In genomic region chr11:58768137-58768536, GRCh38 we compare ENCODE assay signal across 24 cellular contexts. TPM values are rescaled to one million over a fixed set of nuclear protein-coding genes. Genes with fewer than 3 reads are reported as not detected.
A peak's percentile ranks its signal among the peaks of the same experiment; 100 is the strongest.
DNase-seq lines count a peak whose midpoint lies in the region; ATAC-seq and TF ChIP-seq lines count a peak whose summit lies in the region.
"Had no signal": no experiment of that assay in that cellular context is flagged by ENCODE, and none has a peak within 500 bp of the region (broad histone marks: within the 10 kb centered on the region; RNA-seq: fewer than 3 reads in every experiment).

No MANE protein-coding gene starts in this region.

- no peaks in the 10 kb centered on the region for H3K9me3 ChIP-seq in right lobe of liver
- H3K9me3 ChIP-seq: A549; BLaER1 treated with 17β-estradiol and CSF1 and Interleukin-3, amounts not matched to agents 10 nM and 100 nM had no signal

- H3K4me2 ChIP-seq in KMS-11 = peak overlapping the region; percentile 11; the same call in 1 of the 2 replicates
- H3K4me2 ChIP-seq: A549; BLaER1 treated with 17β-estradiol and CSF1 and Interleukin-3, amounts not matched to agents 10 nM and 100 nM had no signal

- H4K20me1 ChIP-seq in KMS-11 (ENCODE audit: insufficient read depth) = no peaks in the 10 kb centered on the region
- H4K20me1 ChIP-seq: BLaER1 treated with 17β-estradiol and CSF1 and Interleukin-3, amounts not matched to agents 10 nM and 100 nM had no signal

- no peak for TF ChIP-seq POLR2A in right lobe of liver (IDR thresholded peaks at IDR 0.05)

- 19% methylated on average over 2 of the region's 2 CpGs for WGBS in right lobe of liver (ENCODE audit: insufficient coverage, low coverage, low lambda C conversion rate, missing lambda C conversion rate)

- TF ChIP-seq CTCF in KMS-11 (conservative IDR thresholded peaks at IDR 0.05; ENCODE audit: low read depth, low read length) (no peak), right lobe of liver (IDR thresholded peaks at IDR 0.05) (no peak)

- no peak for DNase-seq in left lobe of liver (ENCODE audit: low spot score)
- DNase-seq in right lobe of liver = peak in 1 of 3 donors; percentile 50
- DNase-seq in DMS53 (lab: John Stamatoyannopoulos, UW) = no peak
- DNase-seq in amniotic stem cell (lab: John Stamatoyannopoulos, UW) = no peak
- DNase-seq: AML-193; Caco-2; Calu3; CD4-positive, alpha-beta T cell; CD8-positive, alpha-beta T cell; DMS79; DND-41; EL; GDM1 had no signal

- no peak overlapping the region for H3K27ac ChIP-seq in KMS-11
- no peak overlapping the region for H3K27ac ChIP-seq in right lobe of liver
- H3K27ac ChIP-seq: 22Rv1; A549; BLaER1 treated with 17β-estradiol and CSF1 and Interleukin-3, amounts not matched to agents 10 nM and 100 nM; C4-2B had no signal

- H3K4me3 ChIP-seq in KMS-11 (IDR thresholded peaks at IDR 0.05; ENCODE audit: insufficient read depth, low read depth, low read length) (no peak overlapping the region), right lobe of liver (no peak overlapping the region)
- H3K4me3 ChIP-seq: A549; BLaER1 treated with 17β-estradiol and CSF1 and Interleukin-3, amounts not matched to agents 10 nM and 100 nM; GM12878 had no signal

- H3K27me3 ChIP-seq in KMS-11 (ENCODE audit: insufficient read depth, low read depth) (no peaks in the 10 kb centered on the region), right lobe of liver (no peaks in the 10 kb centered on the region)
- H3K27me3 ChIP-seq: BLaER1 treated with 17β-estradiol and CSF1 and Interleukin-3, amounts not matched to agents 10 nM and 100 nM had no signal

- ATAC-seq in left lobe of liver (peak; percentile 67), right lobe of liver (peak in 3 of 4 donors; percentile 50 to 57 (median 56)), HG02973 (IDR thresholded peaks at IDR 0.05; ENCODE audit: unreplicated experiment) (no peak)
- ATAC-seq: A549; CD8-positive, alpha-beta T cell; GM12878 had no signal

- H2AFZ ChIP-seq in KMS-11 (ENCODE audit: low read depth) = peak overlapping the region; percentile 4; the same call in 1 of the 2 replicates

- intact Hi-C loops in right lobe of liver (cut with DNase I) = no loop called here

- no peaks in the 10 kb centered on the region for H3K79me2 ChIP-seq in KMS-11 (ENCODE audit: insufficient read depth, low read depth)

- no peak overlapping the region for H3K9ac ChIP-seq in KMS-11
- H3K9ac ChIP-seq: BLaER1 treated with 17β-estradiol and CSF1 and Interleukin-3, amounts not matched to agents 10 nM and 100 nM had no signal

- peaks cover 38% of the 10 kb centered on the region for H3K4me1 ChIP-seq in KMS-11 (ENCODE audit: low read depth, poor library complexity, severe bottlenecking)
- H3K4me1 ChIP-seq in right lobe of liver = peaks cover 0 to 50% (median 4%) of the 10 kb centered on the region in 4 donors
- H3K4me1 ChIP-seq: A549; BLaER1 treated with 17β-estradiol and CSF1 and Interleukin-3, amounts not matched to agents 10 nM and 100 nM had no signal

- H3K36me3 ChIP-seq in KMS-11 (ENCODE audit: insufficient read depth) (no peaks in the 10 kb centered on the region), right lobe of liver (no peaks in the 10 kb centered on the region)
- H3K36me3 ChIP-seq: BLaER1 treated with 17β-estradiol and CSF1 and Interleukin-3, amounts not matched to agents 10 nM and 100 nM had no signal

RNA-seq across cellular contexts. Expression of gene GLYAT, which starts 36.4 kb away (rescaled TPM):
- total RNA-seq in left lobe of liver = 270 TPM
- total RNA-seq in right lobe of liver = 100 to 1,000 TPM in 3 of 6 experiments, 10 to 100 TPM in 3; 62.2 to 399 (median 159) TPM
- total RNA-seq: A172; B cell; Caco-2; Calu3; CD4-positive, alpha-beta T cell; CD8-positive, alpha-beta T cell; Daoy; G401 had no signal
